2 cellular contexts compared by ENCODE assay signal in the genomic region with DNA sequence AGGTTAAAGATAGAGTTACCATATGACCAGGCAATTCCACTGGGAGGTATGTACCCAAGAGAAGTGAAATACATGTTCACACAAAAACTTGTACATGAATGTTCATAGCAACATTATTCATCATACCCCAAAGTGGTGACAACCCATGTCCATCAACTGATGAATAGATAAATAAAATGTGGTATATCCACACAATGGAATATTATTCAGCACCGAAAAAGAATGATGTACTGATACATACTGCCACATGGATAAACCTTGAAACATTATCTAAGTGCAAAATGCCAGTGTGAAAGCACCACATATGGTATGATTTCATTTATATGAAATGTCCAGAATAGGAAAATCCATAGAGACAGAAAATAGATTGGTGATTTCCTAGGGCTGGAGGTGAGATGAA.
TF ChIP-seq lines count a peak whose summit lies in the region.

No MANE protein-coding gene starts in this region.

TF ChIP-seq in HEK293, 187 proteins besides CTCF, POLR2A, EP300 and RAD21 (continued from another document):
- peak; percentile 65 for TF ChIP-seq ZNF10 (tag by site-specific recombination; IDR thresholded peaks at IDR 0.05)

TF ChIP-seq in H1, 55 proteins besides CTCF, POLR2A, EP300 and RAD21:
- TF ChIP-seq, protein P1, sequence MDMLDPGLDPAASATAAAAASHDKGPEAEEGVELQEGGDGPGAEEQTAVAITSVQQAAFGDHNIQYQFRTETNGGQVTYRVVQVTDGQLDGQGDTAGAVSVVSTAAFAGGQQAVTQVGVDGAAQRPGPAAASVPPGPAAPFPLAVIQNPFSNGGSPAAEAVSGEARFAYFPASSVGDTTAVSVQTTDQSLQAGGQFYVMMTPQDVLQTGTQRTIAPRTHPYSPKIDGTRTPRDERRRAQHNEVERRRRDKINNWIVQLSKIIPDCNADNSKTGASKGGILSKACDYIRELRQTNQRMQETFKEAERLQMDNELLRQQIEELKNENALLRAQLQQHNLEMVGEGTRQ (IDR thresholded peaks at IDR 0.05; ENCODE audit: low read length), result no peak
- no peak for TF ChIP-seq KDM5A (IDR thresholded peaks at IDR 0.05; ENCODE audit: low read length)
- no peak for TF ChIP-seq ASH2L (IDR thresholded peaks at IDR 0.05; ENCODE audit: low read length)
- TF ChIP-seq KDM1A (IDR thresholded peaks at IDR 0.05; ENCODE audit: borderline replicate concordance, low read length), result peak; percentile 52; the same call in 1 of the 2 replicates
- TF ChIP-seq CBX5 (IDR thresholded peaks at IDR 0.05; ENCODE audit: low read depth, low read length), result no peak
